1 cellular context compared by ENCODE assay signal in genomic region chr16:30527635-30528178, GRCh38.
A peak's percentile ranks its signal among the peaks of the same experiment; 100 is the strongest.
TF ChIP-seq lines count a peak whose summit lies in the region.

No MANE protein-coding gene starts in this region.

TF ChIP-seq in GM12878, 131 proteins besides CTCF, POLR2A, EP300 and RAD21 (continued from another document):
- TF ChIP-seq ATF3 (IDR thresholded peaks at IDR 0.05; ENCODE audit: borderline replicate concordance, extremely low read depth, low read depth, low read length) (no peak), SRF (IDR thresholded peaks at IDR 0.05; ENCODE audit: low read depth in 2 of 2, low read length in 2 of 2) (no peak), SIX5 (IDR thresholded peaks at IDR 0.05; ENCODE audit: low read depth, low read length, severe bottlenecking) (no peak), KDM1A (IDR thresholded peaks at IDR 0.05; ENCODE audit: borderline replicate concordance) (no peak), BMI1 (IDR thresholded peaks at IDR 0.05; ENCODE audit: borderline replicate concordance) (no peak), MLLT1 (IDR thresholded peaks at IDR 0.05) (peak; percentile 42; the same call in 1 of the 2 replicates), PRDM15 (CRISPR knock-in tag; IDR thresholded peaks at IDR 0.05) (no peak), SP1 (IDR thresholded peaks at IDR 0.05; ENCODE audit: low read depth, low read length) (no peak), RUNX3 (IDR thresholded peaks at IDR 0.05; ENCODE audit: low read length) (no peak), ZBED1 (IDR thresholded peaks at IDR 0.05; ENCODE audit: borderline replicate concordance) (0 out of 2 replicates have a peak, but pooled peaks have one; percentile 35), NFYA (IDR thresholded peaks at IDR 0.05; ENCODE audit: borderline replicate concordance, low read depth, low read length) (no peak), GATAD2B (conservative IDR thresholded peaks at IDR 0.05; ENCODE audit: low read depth) (peak; percentile 18), KAT2A (conservative IDR thresholded peaks at IDR 0.05; ENCODE audit: control insufficient read depth, low read depth, low read length) (no peak), CREB1 (IDR thresholded peaks at IDR 0.05; ENCODE audit: low read depth) (no peak), JUNB (IDR thresholded peaks at IDR 0.05) (no peak), USF2 (IDR thresholded peaks at IDR 0.05; ENCODE audit: borderline replicate concordance, low read depth, low read length) (no peak), TCF12 (IDR thresholded peaks at IDR 0.05; ENCODE audit: low read depth, low read length) (no peak), HDAC6 (IDR thresholded peaks at IDR 0.05; ENCODE audit: unreplicated experiment) (no peak), RELA (IDR thresholded peaks at IDR 0.05; ENCODE audit: borderline replicate concordance, partially characterized antibody) (no peak), STAT3 (IDR thresholded peaks at IDR 0.05; ENCODE audit: low read depth, low read length) (no peak), RCOR1 (conservative IDR thresholded peaks at IDR 0.05; ENCODE audit: low read depth, low read length) (no peak), POU2F2 (IDR thresholded peaks at IDR 0.05; ENCODE audit: borderline replicate concordance, low read depth, low read length) (no peak), DPF2 (IDR thresholded peaks at IDR 0.05) (peak; percentile 16), BHLHE40 (IDR thresholded peaks at IDR 0.05; ENCODE audit: borderline replicate concordance in 1 of 2, low read depth in 2 of 2, low read length in 1 of 2) (no peak), RELB (IDR thresholded peaks at IDR 0.05; ENCODE audit: low read depth) (0 out of 2 replicates have a peak, but pooled peaks have one; percentile 8), MXI1 (IDR thresholded peaks at IDR 0.05; ENCODE audit: low read depth, low read length) (0 out of 2 replicates have a peak, but pooled peaks have one; percentile 7), SPI1 (IDR thresholded peaks at IDR 0.05; ENCODE audit: borderline replicate concordance, insufficient read depth, low read depth, low read length) (peak; percentile 97), IRF4 (IDR thresholded peaks at IDR 0.05; ENCODE audit: low read depth, low read length) (peak; percentile 44; the same call in 1 of the 2 replicates), LARP7 (IDR thresholded peaks at IDR 0.05) (peak; percentile 32; the same call in 1 of the 2 replicates)
